Comparison of ENCODE assay signal across 21 cellular contexts in the genomic region with DNA sequence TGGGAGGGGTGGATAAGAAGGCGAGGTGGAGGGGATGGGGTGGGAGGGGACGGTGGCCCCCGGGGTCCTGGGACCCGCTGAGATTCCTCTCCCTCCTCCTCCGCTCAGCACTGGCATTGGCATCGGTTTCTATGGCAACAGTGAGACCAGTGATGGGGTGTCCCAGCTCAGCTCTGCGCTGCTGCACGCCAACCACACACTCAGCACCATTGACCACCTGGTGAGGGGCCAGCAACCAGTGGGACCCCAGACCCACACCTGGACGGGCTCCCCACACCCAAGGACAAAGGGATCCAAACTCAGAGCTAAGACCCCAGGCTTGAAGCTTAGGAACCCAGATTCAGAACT. TPM values are rescaled to one million over a fixed set of nuclear protein-coding genes. Genes with fewer than 3 reads are reported as not detected.
DNase-seq lines count a peak whose midpoint lies in the region; ATAC-seq and TF ChIP-seq lines count a peak whose summit lies in the region.
"Had no signal": no experiment of that assay in that cellular context is flagged by ENCODE, and none has a peak within 500 bp of the region (broad histone marks: within the 10 kb centered on the region; RNA-seq: fewer than 3 reads in every experiment).

No MANE protein-coding gene starts in this region.

- DNase-seq in DMS 273 (lab: John Stamatoyannopoulos, UW; ENCODE audit: unreplicated experiment) = peak; percentile 67
- DNase-seq in DMS 273 treated with DMSO at 0.1 percent for 48 hours (lab: John Stamatoyannopoulos, UW) = no peak
- DNase-seq in endodermal cell = no peak
- DNase-seq in progenitor cell of endocrine pancreas (ENCODE audit: low spot score, unreplicated experiment) = no peak
- no peak for DNase-seq in activated CD8-positive, alpha-beta memory T cell treated with anti-CD3 and anti-CD28 coated beads, Interleukin-2, amount 10 ng/mL, durations not matched to agents 7 days and 5 days
- no peak for DNase-seq in G401 (ENCODE audit: low spot score)
- DNase-seq: activated CD4-positive, alpha-beta T cell treated with anti-CD3 and anti-CD28 coated beads, Interleukin-2, amount 10 ng/mL, durations not matched to agents 24 days and 14 days; activated naive CD4-positive, alpha-beta T cell treated with Interleukin-2 at 50 U/mL for 16 hours; activated T-cell treated with anti-CD3 and anti-CD28 coated beads for 4 hours; BE2C; dermis blood vessel endothelial cell; erythroblast; GDM1; mesenchymal stem cell; natural killer cell; NCI-H226; stimulated activated naive B cell treated with anti-CD40 and anti-IgM and Interleukin-4, amounts not matched to agents 10 μg/mL and 1 μg/mL and 100 μg/mL, for 72 hours had no signal

- H3K4me1 ChIP-seq in endodermal cell (ENCODE audit: control insufficient read depth, insufficient read depth, low read length) = no peaks in the 10 kb centered on the region
- H3K4me1 ChIP-seq: BE2C had no signal

- peak overlapping the region; percentile 97 for H3K27ac ChIP-seq in endodermal cell (ENCODE audit: low read depth, low read length)
- H3K27ac ChIP-seq: 22Rv1 had no signal

- peaks cover 90% of the 10 kb centered on the region for H3K27me3 Mint-ChIP-seq in endodermal cell (ENCODE audit: insufficient read depth)
- H3K27me3 Mint-ChIP-seq in progenitor cell of endocrine pancreas = peaks cover 51% of the 10 kb centered on the region
- H3K27me3 Mint-ChIP-seq in activated CD8-positive, alpha-beta memory T cell treated with anti-CD3 and anti-CD28 coated beads, Interleukin-2, amount 10 ng/mL, durations not matched to agents 7 days and 5 days = peaks cover 21% of the 10 kb centered on the region

- no peak for ATAC-seq in activated CD8-positive, alpha-beta memory T cell treated with anti-CD3 and anti-CD28 coated beads, Interleukin-2, amount 10 ng/mL, durations not matched to agents 7 days and 5 days
- ATAC-seq: natural killer cell; stimulated activated naive B cell treated with anti-CD40 and anti-IgM and Interleukin-4, amounts not matched to agents 10 μg/mL and 1 μg/mL and 100 μg/mL, for 72 hours had no signal

- H3K9me3 Mint-ChIP-seq in endodermal cell (no peaks in the 10 kb centered on the region), progenitor cell of endocrine pancreas (ENCODE audit: low read depth) (no peaks in the 10 kb centered on the region)
- no peaks in the 10 kb centered on the region for H3K9me3 Mint-ChIP-seq in activated CD8-positive, alpha-beta memory T cell treated with anti-CD3 and anti-CD28 coated beads, Interleukin-2, amount 10 ng/mL, durations not matched to agents 7 days and 5 days (ENCODE audit: low read depth)
- H3K9me3 Mint-ChIP-seq: activated CD4-positive, alpha-beta T cell treated with anti-CD3 and anti-CD28 coated beads, Interleukin-2, amount 10 ng/mL, durations not matched to agents 24 days and 14 days; natural killer cell; stimulated activated naive B cell treated with anti-CD40 and anti-IgM and Interleukin-4, amounts not matched to agents 10 μg/mL and 1 μg/mL and 100 μg/mL, for 72 hours had no signal

- H3K4me3 ChIP-seq in endodermal cell (ENCODE audit: low read length) = no peak overlapping the region

- H3K27ac Mint-ChIP-seq in endodermal cell (no peak overlapping the region), progenitor cell of endocrine pancreas (peak overlapping the region; percentile 57)
- no peak overlapping the region for H3K27ac Mint-ChIP-seq in activated CD8-positive, alpha-beta memory T cell treated with anti-CD3 and anti-CD28 coated beads, Interleukin-2, amount 10 ng/mL, durations not matched to agents 7 days and 5 days
- H3K27ac Mint-ChIP-seq: activated CD4-positive, alpha-beta T cell treated with anti-CD3 and anti-CD28 coated beads, Interleukin-2, amount 10 ng/mL, durations not matched to agents 24 days and 14 days; natural killer cell; stimulated activated naive B cell treated with anti-CD40 and anti-IgM and Interleukin-4, amounts not matched to agents 10 μg/mL and 1 μg/mL and 100 μg/mL, for 72 hours had no signal

- no peaks in the 10 kb centered on the region for H3K9me3 ChIP-seq in endodermal cell (ENCODE audit: control insufficient read depth, low read length)
- H3K9me3 ChIP-seq: BE2C had no signal

- H3K4me3 Mint-ChIP-seq in endodermal cell (no peak overlapping the region), progenitor cell of endocrine pancreas (ENCODE audit: low read depth) (no peak overlapping the region)
- H3K4me3 Mint-ChIP-seq in activated CD8-positive, alpha-beta memory T cell treated with anti-CD3 and anti-CD28 coated beads, Interleukin-2, amount 10 ng/mL, durations not matched to agents 7 days and 5 days = no peak overlapping the region
- H3K4me3 Mint-ChIP-seq: activated CD4-positive, alpha-beta T cell treated with anti-CD3 and anti-CD28 coated beads, Interleukin-2, amount 10 ng/mL, durations not matched to agents 24 days and 14 days; natural killer cell; stimulated activated naive B cell treated with anti-CD40 and anti-IgM and Interleukin-4, amounts not matched to agents 10 μg/mL and 1 μg/mL and 100 μg/mL, for 72 hours had no signal

- no peak overlapping the region for H3K9ac ChIP-seq in endodermal cell (ENCODE audit: extremely low read depth, low read length, poor library complexity, severe bottlenecking)

- H3K4me1 Mint-ChIP-seq in endodermal cell (peaks cover 7% of the 10 kb centered on the region), progenitor cell of endocrine pancreas (ENCODE audit: low read depth) (peaks cover 22% of the 10 kb centered on the region)
- peaks cover 15% of the 10 kb centered on the region for H3K4me1 Mint-ChIP-seq in activated CD8-positive, alpha-beta memory T cell treated with anti-CD3 and anti-CD28 coated beads, Interleukin-2, amount 10 ng/mL, durations not matched to agents 7 days and 5 days

- WGBS in endodermal cell (ENCODE audit: insufficient coverage in 1 of 2, insufficient read length in 1 of 2), 2 experiments = 54 to 75% methylated on average over 2 to 9 of the region's 9 CpGs

- no peaks in the 10 kb centered on the region for H3K36me3 ChIP-seq in endodermal cell (ENCODE audit: control insufficient read depth, insufficient read depth, low read length)
- H3K36me3 ChIP-seq: BE2C had no signal

- CTCF ChIA-PET in activated CD8-positive, alpha-beta memory T cell treated with anti-CD3 and anti-CD28 coated beads, Interleukin-2, amount 10 ng/mL, durations not matched to agents 7 days and 5 days (lab: Charles Lee) = no interaction called here

- in situ Hi-C loops in G401 (cut with HindIII; ENCODE audit: low sequenced_read_pairs) = no loop called here

- TF ChIP-seq CTCF in endodermal cell (conservative IDR thresholded peaks at IDR 0.05) (no peak), progenitor cell of endocrine pancreas (IDR thresholded peaks at IDR 0.05; ENCODE audit: unreplicated experiment) (no peak)

- H3K36me3 Mint-ChIP-seq in endodermal cell (ENCODE audit: low read depth) = no peaks in the 10 kb centered on the region
- H3K36me3 Mint-ChIP-seq in progenitor cell of endocrine pancreas (ENCODE audit: insufficient read depth) = peaks cover 18% of the 10 kb centered on the region
- peaks cover 4% of the 10 kb centered on the region for H3K36me3 Mint-ChIP-seq in activated CD8-positive, alpha-beta memory T cell treated with anti-CD3 and anti-CD28 coated beads, Interleukin-2, amount 10 ng/mL, durations not matched to agents 7 days and 5 days
- H3K36me3 Mint-ChIP-seq: natural killer cell; stimulated activated naive B cell treated with anti-CD40 and anti-IgM and Interleukin-4, amounts not matched to agents 10 μg/mL and 1 μg/mL and 100 μg/mL, for 72 hours had no signal

- H3K27me3 ChIP-seq in endodermal cell (ENCODE audit: control insufficient read depth, insufficient read depth, low read length, poor library complexity, severe bottlenecking) = peaks cover 47% of the 10 kb centered on the region

RNA-seq across cellular contexts. Expression of gene TTYH1, which starts 5.9 kb away (rescaled TPM):
- total RNA-seq in endodermal cell = 1 to 10 TPM; 1.0 to 2.0 TPM
- polyA plus RNA-seq in endodermal cell (2013, experiment 1 of 2) = 342 TPM
- 263 TPM for polyA plus RNA-seq in endodermal cell (2013, experiment 2 of 2)
- 133 and 144 TPM in 2 replicates for total RNA-seq in progenitor cell of endocrine pancreas
- total RNA-seq in activated CD8-positive, alpha-beta memory T cell treated with anti-CD3 and anti-CD28 coated beads, Interleukin-2, amount 10 ng/mL, durations not matched to agents 7 days and 5 days = 1 to 10 TPM in 1 of 2 experiments, under 1 TPM in 1; 0.93 to 1.2 TPM
- 0.10 and 0.12 TPM in 2 replicates for total RNA-seq in G401 (2014; rRNA removed; shearing (Covaris generic))
- total RNA-seq: dermis blood vessel endothelial cell, M059J, renal cortical epithelial cell, RPMI7951 had no signal

RNA-seq across cellular contexts. Expression of gene LENG8, which starts 27.9 kb away (rescaled TPM):
- total RNA-seq in endodermal cell (100 to 1,000 TPM; 139 to 171 TPM), progenitor cell of endocrine pancreas (188 and 210 TPM in 2 replicates)
- polyA plus RNA-seq in endodermal cell (2013, experiment 1 of 2) = 171 TPM
- polyA plus RNA-seq in endodermal cell (2013, experiment 2 of 2) = 130 TPM
- total RNA-seq in activated CD8-positive, alpha-beta memory T cell treated with anti-CD3 and anti-CD28 coated beads, Interleukin-2, amount 10 ng/mL, durations not matched to agents 7 days and 5 days = 100 to 1,000 TPM; 191 to 282 TPM
- total RNA-seq in G401 (2014; rRNA removed; shearing (Covaris generic)) = 5.3 and 12.4 TPM in 2 replicates

RNA-seq across cellular contexts. Expression of gene LENG9, which starts 42.4 kb away (rescaled TPM):
- total RNA-seq in endodermal cell (1 to 10 TPM; 2.5 to 3.5 TPM), progenitor cell of endocrine pancreas (0.72 and 0.75 TPM in 2 replicates)
- polyA plus RNA-seq in endodermal cell (2013, experiment 1 of 2) = 1.1 TPM
- polyA plus RNA-seq in endodermal cell (2013, experiment 2 of 2) = 1.1 TPM
- total RNA-seq in activated CD8-positive, alpha-beta memory T cell treated with anti-CD3 and anti-CD28 coated beads, Interleukin-2, amount 10 ng/mL, durations not matched to agents 7 days and 5 days = 1 to 10 TPM; 6.3 to 7.2 TPM
- 20.6 and 20.7 TPM in 2 replicates for total RNA-seq in G401 (2014; rRNA removed; shearing (Covaris generic))

RNA-seq across cellular contexts. Expression of gene CDC42EP5, which starts 52.0 kb away (rescaled TPM):
- total RNA-seq in endodermal cell (under 1 TPM in 1 of 2 donors, not detected in 1; 0.49 TPM), progenitor cell of endocrine pancreas (1.6 and 2.1 TPM in 2 replicates)
- 7.0 TPM for polyA plus RNA-seq in endodermal cell (2013, experiment 1 of 2)
- polyA plus RNA-seq in endodermal cell (2013, experiment 2 of 2) = 8.3 TPM
- total RNA-seq in activated CD8-positive, alpha-beta memory T cell treated with anti-CD3 and anti-CD28 coated beads, Interleukin-2, amount 10 ng/mL, durations not matched to agents 7 days and 5 days = under 1 TPM in 1 of 2 experiments, not detected in 1; 0.61 TPM
- total RNA-seq in G401 (2014; rRNA removed; shearing (Covaris generic)) = 85.4 and 87.3 TPM in 2 replicates
- total RNA-seq: natural killer cell had no signal

RNA-seq across cellular contexts. Expression of gene LAIR1, which starts 56.4 kb away (rescaled TPM):
- total RNA-seq in endodermal cell = not detected
- polyA plus RNA-seq in endodermal cell (2013, experiment 1 of 2) = not detected
- not detected for polyA plus RNA-seq in endodermal cell (2013, experiment 2 of 2)
- not detected in 2 replicates for total RNA-seq in progenitor cell of endocrine pancreas
- total RNA-seq in activated CD8-positive, alpha-beta memory T cell treated with anti-CD3 and anti-CD28 coated beads, Interleukin-2, amount 10 ng/mL, durations not matched to agents 7 days and 5 days = 10 to 100 TPM; 64.1 to 71.6 TPM
- total RNA-seq in G401 (2014; rRNA removed; shearing (Covaris generic)) = 0.37 TPM in 1 of 2 replicates, not detected in the other
- total RNA-seq: dermis blood vessel endothelial cell, renal cortical epithelial cell had no signal

Comparison
In these comparisons a context has a peak if more than half of its experiments do, and no peak if none do; other contexts are left out.
1. RNA of gene TTYH1, which starts 5.9 kb away (total RNA-seq): 133 to 144 TPM in progenitor cell of endocrine pancreas; 1.0 to 2.0 TPM in endodermal cell, 0.93 to 1.2 TPM in activated CD8-positive, alpha-beta memory T cell treated with anti-CD3 and anti-CD28 coated beads, Interleukin-2, amount 10 ng/mL, durations not matched to agents 7 days and 5 days and 0.10 to 0.12 TPM in G401; every median in the first group is over 10 times any median in the second.
2. RNA of gene LENG8, which starts 27.9 kb away (total RNA-seq): 191 to 282 TPM in activated CD8-positive, alpha-beta memory T cell treated with anti-CD3 and anti-CD28 coated beads, Interleukin-2, amount 10 ng/mL, durations not matched to agents 7 days and 5 days, 188 to 210 TPM in progenitor cell of endocrine pancreas and 139 to 171 TPM in endodermal cell; 5.3 to 12.4 TPM in G401; every median in the first group is over 10 times any median in the second.